Comparison of ENCODE assay signal across 8 cellular contexts in genomic region chr1:247103777-247104591, GRCh38. TPM values are rescaled to one million over a fixed set of nuclear protein-coding genes. Genes with fewer than 3 reads are reported as not detected.
DNase-seq lines count a peak whose midpoint lies in the region; ATAC-seq, FAIRE-seq and TF ChIP-seq lines count a peak whose summit lies in the region.

Gene ZNF669, minus strand, starts transcription at chr1:247104356. Its CDS starts 157 bp downstream, at chr1:247104199.

- DNase-seq in AG08395 (ENCODE audit: low spot score) (peak; percentile 98), NCI-H2227 (lab: John Stamatoyannopoulos, UW; ENCODE audit: unreplicated experiment) (peak; percentile 98), WERI-Rb-1 (peak; percentile 99), bronchial epithelial cell (ENCODE audit: low read depth) (peak; percentile 84), immature natural killer cell (peak; percentile 91 to 92 (median 91)), smooth muscle cell of the brain vasculature (ENCODE audit: low read depth, low spot score) (peak; percentile 91)

- peak; percentile 99 for ATAC-seq in GM18909 (IDR thresholded peaks at IDR 0.05; ENCODE audit: poor library complexity, unreplicated experiment)
- ATAC-seq in HG03159 (IDR thresholded peaks at IDR 0.05; ENCODE audit: unreplicated experiment), result peak; percentile 100

- H3K36me3 ChIP-seq in WERI-Rb-1 (peaks cover 48% of the 10 kb centered on the region), bronchial epithelial cell (ENCODE audit: control insufficient read depth, insufficient read depth, low read length) (peaks cover 10% of the 10 kb centered on the region)

- peaks cover 20 to 30% of the 10 kb centered on the region in 2 donors for H3K4me1 Mint-ChIP-seq in immature natural killer cell

- peak within 1 kb of the TSS; percentile 85 to 94 (median 91) for H3K4me3 Mint-ChIP-seq in immature natural killer cell

- H3K9me3 ChIP-seq in WERI-Rb-1 (ENCODE audit: severe bottlenecking), result peaks cover 25% of the 10 kb centered on the region

- H3K4me3 ChIP-seq in WERI-Rb-1 (ENCODE audit: low read depth, low read length), result peak within 1 kb of the TSS; percentile 97
- H3K4me3 ChIP-seq in bronchial epithelial cell (ENCODE audit: low read depth, low read length), result peak within 1 kb of the TSS; percentile 59

- H3K9me3 Mint-ChIP-seq in immature natural killer cell, result peaks cover 25 to 40% (median 33%) of the 10 kb centered on the region in 6 donors

- H3K27me3 ChIP-seq in WERI-Rb-1 (ENCODE audit: insufficient read depth, low read depth, severe bottlenecking) (no peaks in the 10 kb centered on the region), bronchial epithelial cell (ENCODE audit: control insufficient read depth, insufficient read depth, low read length) (no peaks in the 10 kb centered on the region)

- peak within 1 kb of the TSS; percentile 93 for H3K27ac ChIP-seq in WERI-Rb-1

- peaks cover 2 to 25% (median 10%) of the 10 kb centered on the region in 3 donors for H3K27me3 Mint-ChIP-seq in immature natural killer cell (ENCODE audit: low read depth in 3 of 3)

- H3K36me3 Mint-ChIP-seq in immature natural killer cell, result peaks cover 29 to 31% (median 31%) of the 10 kb centered on the region in 3 donors

- TF ChIP-seq CTCF in WERI-Rb-1 (IDR thresholded peaks at IDR 0.05; ENCODE audit: low read depth, low read length) (no peak), bronchial epithelial cell (IDR thresholded peaks at IDR 0.05; ENCODE audit: insufficient read depth, low read length, severe bottlenecking) (no peak)

- peak within 1 kb of the TSS; percentile 80 to 88 (median 86) for H3K27ac Mint-ChIP-seq in immature natural killer cell

- no peak for FAIRE-seq in bronchial epithelial cell (lab: Jason Lieb, UNC)

RNA-seq across cellular contexts. Expression of gene ZNF669, which starts in this region (rescaled TPM):
- 10.3 and 10.5 TPM in 2 replicates for total RNA-seq in bronchial epithelial cell
- 10 to 100 TPM; 17.4 to 31.3 (median 19.6) TPM for polyA plus RNA-seq in immature natural killer cell

Comparison
In these comparisons a context has a peak if more than half of its experiments do, and no peak if none do; other contexts are left out.
1. Peak in every context shown above with its lines: DNase-seq, ATAC-seq, H3K4me3 ChIP-seq and H3K27ac ChIP-seq.